ENCODE assay signal across 1 cellular context in the genomic region with DNA sequence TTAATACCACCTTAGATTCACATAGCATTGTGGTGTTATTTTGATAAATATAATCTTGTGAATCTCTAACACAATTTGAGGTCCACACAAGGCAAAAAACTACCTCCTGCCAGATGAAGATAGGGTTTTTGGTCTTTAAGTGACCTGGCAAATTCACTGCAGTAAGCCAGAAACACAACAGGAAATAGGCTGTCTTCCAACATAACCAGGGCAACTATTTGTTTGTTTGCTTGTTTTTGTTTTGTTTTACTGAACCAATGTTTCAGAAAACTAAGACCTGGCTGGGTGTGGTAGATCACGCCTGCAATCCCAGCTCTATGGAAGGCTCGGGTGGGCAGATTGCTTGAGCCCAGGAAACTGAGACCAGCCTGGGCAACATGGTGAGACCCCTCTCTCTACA.
A peak's percentile ranks its signal among the peaks of the same experiment; 100 is the strongest.
TF ChIP-seq lines count a peak whose summit lies in the region.

No MANE protein-coding gene starts in this region.

TF ChIP-seq in K562, 482 proteins besides CTCF, POLR2A, EP300 and RAD21 (continued from another document):
- TF ChIP-seq, protein P1, sequence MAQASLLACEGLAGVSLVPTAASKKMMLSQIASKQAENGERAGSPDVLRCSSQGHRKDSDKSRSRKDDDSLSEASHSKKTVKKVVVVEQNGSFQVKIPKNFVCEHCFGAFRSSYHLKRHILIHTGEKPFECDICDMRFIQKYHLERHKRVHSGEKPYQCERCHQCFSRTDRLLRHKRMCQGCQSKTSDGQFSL (CRISPR knock-in tag; IDR thresholded peaks at IDR 0.05): no peak
- TF ChIP-seq, protein P1 (tag; IDR thresholded peaks at IDR 0.05): no peak
- TF ChIP-seq MTA2 (IDR thresholded peaks at IDR 0.05; ENCODE audit: low read depth): 0 out of 2 replicates have a peak, but pooled peaks have one; percentile 8
- peak; percentile 20; the same call in 1 of the 2 replicates for TF ChIP-seq RFX1 (IDR thresholded peaks at IDR 0.05)
- TF ChIP-seq ZSCAN32 (CRISPR knock-in tag; IDR thresholded peaks at IDR 0.05): no peak
- TF ChIP-seq ZNF699 (CRISPR knock-in tag; IDR thresholded peaks at IDR 0.05; ENCODE audit: insufficient replicate concordance): no peak
- no peak for TF ChIP-seq ESRRA (IDR thresholded peaks at IDR 0.05; ENCODE audit: borderline replicate concordance, low read depth)
- no peak for TF ChIP-seq ZNF175 (CRISPR knock-in tag; IDR thresholded peaks at IDR 0.05; ENCODE audit: low read depth)
- TF ChIP-seq, protein P2, sequence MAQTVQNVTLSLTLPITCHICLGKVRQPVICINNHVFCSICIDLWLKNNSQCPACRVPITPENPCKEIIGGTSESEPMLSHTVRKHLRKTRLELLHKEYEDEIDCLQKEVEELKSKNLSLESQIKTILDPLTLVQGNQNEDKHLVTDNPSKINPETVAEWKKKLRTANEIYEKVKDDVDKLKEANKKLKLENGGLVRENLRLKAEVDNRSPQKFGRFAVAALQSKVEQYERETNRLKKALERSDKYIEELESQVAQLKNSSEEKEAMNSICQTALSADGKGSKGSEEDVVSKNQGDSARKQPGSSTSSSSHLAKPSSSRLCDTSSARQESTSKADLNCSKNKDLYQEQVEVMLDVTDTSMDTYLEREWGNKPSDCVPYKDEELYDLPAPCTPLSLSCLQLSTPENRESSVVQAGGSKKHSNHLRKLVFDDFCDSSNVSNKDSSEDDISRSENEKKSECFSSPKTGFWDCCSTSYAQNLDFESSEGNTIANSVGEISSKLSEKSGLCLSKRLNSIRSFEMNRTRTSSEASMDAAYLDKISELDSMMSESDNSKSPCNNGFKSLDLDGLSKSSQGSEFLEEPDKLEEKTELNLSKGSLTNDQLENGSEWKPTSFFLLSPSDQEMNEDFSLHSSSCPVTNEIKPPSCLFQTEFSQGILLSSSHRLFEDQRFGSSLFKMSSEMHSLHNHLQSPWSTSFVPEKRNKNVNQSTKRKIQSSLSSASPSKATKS (CRISPR knock-in tag; IDR thresholded peaks at IDR 0.05): no peak
- TF ChIP-seq ZNF263 (CRISPR knock-in tag; IDR thresholded peaks at IDR 0.05; ENCODE audit: borderline replicate concordance): no peak
- TF ChIP-seq ZBTB17 (CRISPR knock-in tag; IDR thresholded peaks at IDR 0.05): no peak
- TF ChIP-seq BCL6 (CRISPR knock-in tag; IDR thresholded peaks at IDR 0.05): no peak
- TF ChIP-seq HIVEP1 (CRISPR knock-in tag; IDR thresholded peaks at IDR 0.05): no peak
- TF ChIP-seq TAL1 (IDR thresholded peaks at IDR 0.05): peak; percentile 52; the same call in 1 of the 2 replicates
- TF ChIP-seq DNMT1 (IDR thresholded peaks at IDR 0.05): no peak
- no peak for TF ChIP-seq POU5F1 (IDR thresholded peaks at IDR 0.05; ENCODE audit: borderline replicate concordance, low read depth, low read length, partially characterized antibody)
- TF ChIP-seq YBX1 (IDR thresholded peaks at IDR 0.05): no peak
- TF ChIP-seq ZNF12 (CRISPR knock-in tag; IDR thresholded peaks at IDR 0.05): no peak
- no peak for TF ChIP-seq SMAD4 (CRISPR knock-in tag; conservative IDR thresholded peaks at IDR 0.05)
- no peak for TF ChIP-seq MYNN (IDR thresholded peaks at IDR 0.05)
- TF ChIP-seq MYNN (CRISPR knock-in tag; IDR thresholded peaks at IDR 0.05): no peak
- TF ChIP-seq PCBP1 (IDR thresholded peaks at IDR 0.05; ENCODE audit: low read depth, low read length, poor library complexity, severe bottlenecking): no peak
- TF ChIP-seq, protein P3, sequence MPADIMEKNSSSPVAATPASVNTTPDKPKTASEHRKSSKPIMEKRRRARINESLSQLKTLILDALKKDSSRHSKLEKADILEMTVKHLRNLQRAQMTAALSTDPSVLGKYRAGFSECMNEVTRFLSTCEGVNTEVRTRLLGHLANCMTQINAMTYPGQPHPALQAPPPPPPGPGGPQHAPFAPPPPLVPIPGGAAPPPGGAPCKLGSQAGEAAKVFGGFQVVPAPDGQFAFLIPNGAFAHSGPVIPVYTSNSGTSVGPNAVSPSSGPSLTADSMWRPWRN (IDR thresholded peaks at IDR 0.05; ENCODE audit: low read depth): no peak
- TF ChIP-seq, protein P4, sequence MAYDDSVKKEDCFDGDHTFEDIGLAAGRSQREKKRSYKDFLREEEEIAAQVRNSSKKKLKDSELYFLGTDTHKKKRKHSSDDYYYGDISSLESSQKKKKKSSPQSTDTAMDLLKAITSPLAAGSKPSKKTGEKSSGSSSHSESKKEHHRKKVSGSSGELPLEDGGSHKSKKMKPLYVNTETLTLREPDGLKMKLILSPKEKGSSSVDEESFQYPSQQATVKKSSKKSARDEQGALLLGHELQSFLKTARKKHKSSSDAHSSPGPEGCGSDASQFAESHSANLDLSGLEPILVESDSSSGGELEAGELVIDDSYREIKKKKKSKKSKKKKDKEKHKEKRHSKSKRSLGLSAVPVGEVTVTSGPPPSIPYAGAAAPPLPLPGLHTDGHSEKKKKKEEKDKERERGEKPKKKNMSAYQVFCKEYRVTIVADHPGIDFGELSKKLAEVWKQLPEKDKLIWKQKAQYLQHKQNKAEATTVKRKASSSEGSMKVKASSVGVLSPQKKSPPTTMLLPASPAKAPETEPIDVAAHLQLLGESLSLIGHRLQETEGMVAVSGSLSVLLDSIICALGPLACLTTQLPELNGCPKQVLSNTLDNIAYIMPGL (CRISPR knock-in tag; IDR thresholded peaks at IDR 0.05): no peak
- no peak for TF ChIP-seq DMBX1 (CRISPR knock-in tag; IDR thresholded peaks at IDR 0.05; ENCODE audit: borderline replicate concordance)
- TF ChIP-seq SPI1 (IDR thresholded peaks at IDR 0.05; ENCODE audit: borderline replicate concordance, low read depth, low read length): no peak
- TF ChIP-seq, protein P5, sequence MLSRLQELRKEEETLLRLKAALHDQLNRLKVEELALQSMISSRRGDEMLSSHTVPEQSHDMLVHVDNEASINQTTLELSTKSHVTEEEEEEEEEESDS (CRISPR knock-in tag; IDR thresholded peaks at IDR 0.05): no peak
- no peak for TF ChIP-seq TGIF2 (CRISPR knock-in tag; IDR thresholded peaks at IDR 0.05)
- TF ChIP-seq TAF1 (IDR thresholded peaks at IDR 0.05; ENCODE audit: control insufficient read depth, extremely low read depth, insufficient read depth, low read length, severe bottlenecking): no peak
- no peak for TF ChIP-seq ZNF197 (CRISPR knock-in tag; IDR thresholded peaks at IDR 0.05; ENCODE audit: low read depth)
- no peak for TF ChIP-seq SREBF2 (CRISPR knock-in tag; IDR thresholded peaks at IDR 0.05)
- TF ChIP-seq HDAC3 (IDR thresholded peaks at IDR 0.05; ENCODE audit: borderline replicate concordance, partially characterized antibody): no peak
- TF ChIP-seq NCOA1 (IDR thresholded peaks at IDR 0.05; ENCODE audit: low read depth): no peak
- peak; percentile 56 for TF ChIP-seq TCF3 (CRISPR knock-in tag; IDR thresholded peaks at IDR 0.05)
- no peak for TF ChIP-seq RBM39 (optimal IDR thresholded peaks at IDR 0.05; ENCODE audit: low read depth, low read length)
- no peak for TF ChIP-seq HMG20A (CRISPR knock-in tag; conservative IDR thresholded peaks at IDR 0.05)
- no peak for TF ChIP-seq NR2C2 (CRISPR knock-in tag; IDR thresholded peaks at IDR 0.05)
- TF ChIP-seq NR2C2 (tag; IDR thresholded peaks at IDR 0.05): no peak
- no peak for TF ChIP-seq ZNF436 (CRISPR knock-in tag; IDR thresholded peaks at IDR 0.05)
- TF ChIP-seq HDAC6 (IDR thresholded peaks at IDR 0.05; ENCODE audit: low read depth, low read length): no peak
- TF ChIP-seq SRSF3 (IDR thresholded peaks at IDR 0.05; ENCODE audit: insufficient read depth, low read length): no peak
- no peak for TF ChIP-seq MCM3 (IDR thresholded peaks at IDR 0.05)
- no peak for TF ChIP-seq ZNF644 (tag; IDR thresholded peaks at IDR 0.05; ENCODE audit: low read depth)
- TF ChIP-seq ATF1 (CRISPR knock-in tag; IDR thresholded peaks at IDR 0.05): no peak
- no peak for TF ChIP-seq ATF1 (tag; IDR thresholded peaks at IDR 0.05)
- TF ChIP-seq, protein P6, sequence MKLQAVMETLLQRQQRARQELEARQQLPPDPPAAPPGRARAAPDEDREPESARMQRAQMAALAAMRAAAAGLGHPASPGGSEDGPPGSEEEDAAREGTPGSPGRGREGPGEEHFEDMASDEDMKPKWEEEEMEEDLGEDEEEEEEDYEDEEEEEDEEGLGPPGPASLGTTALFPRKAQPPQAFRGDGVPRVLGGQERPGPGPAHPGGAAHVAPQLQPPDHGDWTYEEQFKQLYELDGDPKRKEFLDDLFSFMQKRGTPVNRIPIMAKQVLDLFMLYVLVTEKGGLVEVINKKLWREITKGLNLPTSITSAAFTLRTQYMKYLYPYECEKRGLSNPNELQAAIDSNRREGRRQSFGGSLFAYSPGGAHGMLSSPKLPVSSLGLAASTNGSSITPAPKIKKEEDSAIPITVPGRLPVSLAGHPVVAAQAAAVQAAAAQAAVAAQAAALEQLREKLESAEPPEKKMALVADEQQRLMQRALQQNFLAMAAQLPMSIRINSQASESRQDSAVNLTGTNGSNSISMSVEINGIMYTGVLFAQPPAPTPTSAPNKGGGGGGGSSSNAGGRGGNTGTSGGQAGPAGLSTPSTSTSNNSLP (IDR thresholded peaks at IDR 0.05; ENCODE audit: borderline replicate concordance, low read depth, low read length): no peak
- TF ChIP-seq TEAD4 (IDR thresholded peaks at IDR 0.05; ENCODE audit: low read length): peak; percentile 75
- TF ChIP-seq TEAD4 (CRISPR knock-in tag; IDR thresholded peaks at IDR 0.05; ENCODE audit: borderline replicate concordance): no peak
- TF ChIP-seq MAZ (CRISPR knock-in tag; conservative IDR thresholded peaks at IDR 0.05 in 1 of 2, IDR thresholded peaks at IDR 0.05 in 1 of 2): peak in 1 of 2 experiments; percentile 28; a peak in 1 of 4 replicates
- TF ChIP-seq ZNF830 (CRISPR knock-in tag; IDR thresholded peaks at IDR 0.05): no peak
- no peak for TF ChIP-seq GABPB1 (CRISPR knock-in tag; IDR thresholded peaks at IDR 0.05)
- TF ChIP-seq ZFP36 (IDR thresholded peaks at IDR 0.05; ENCODE audit: low read depth, low read length, partially characterized antibody): no peak
- TF ChIP-seq MTA1 (IDR thresholded peaks at IDR 0.05; ENCODE audit: borderline replicate concordance): no peak
- TF ChIP-seq ZNF589 (CRISPR knock-in tag; IDR thresholded peaks at IDR 0.05; ENCODE audit: low read depth): no peak
- TF ChIP-seq MTF1 (CRISPR knock-in tag; IDR thresholded peaks at IDR 0.05; ENCODE audit: borderline replicate concordance): no peak
- TF ChIP-seq SNRNP70 (optimal IDR thresholded peaks at IDR 0.05; ENCODE audit: low read depth, low read length): no peak
TF ChIP-seq in K562: peak in this region for 13.
